ENCODE assay signal across 17 cellular contexts in genomic region chr3:185788292-185788691, GRCh38. TPM values are rescaled to one million over a fixed set of nuclear protein-coding genes. Genes with fewer than 3 reads are reported as not detected.
DNase-seq lines count a peak whose midpoint lies in the region; ATAC-seq and TF ChIP-seq lines count a peak whose summit lies in the region.
"Had no signal": no experiment of that assay in that cellular context is flagged by ENCODE, and none has a peak within 500 bp of the region (broad histone marks: within the 10 kb centered on the region; RNA-seq: fewer than 3 reads in every experiment).

No MANE protein-coding gene starts in this region.

- TF ChIP-seq POLR2A in thyroid gland (IDR thresholded peaks at IDR 0.05) (no peak), heart left ventricle (IDR thresholded peaks at IDR 0.05) (no peak)

- TF ChIP-seq CTCF in RWPE2 (IDR thresholded peaks at IDR 0.05; ENCODE audit: poor library complexity, severe bottlenecking) (no peak), thyroid gland (IDR thresholded peaks at IDR 0.05) (no peak), heart left ventricle (IDR thresholded peaks at IDR 0.05) (no peak)

- H3K27me3 ChIP-seq in RWPE2 (ENCODE audit: insufficient read depth, poor library complexity, severe bottlenecking) (no peaks in the 10 kb centered on the region), iPS-20b (ENCODE audit: insufficient read depth, low read length) (no peaks in the 10 kb centered on the region), thyroid gland (no peaks in the 10 kb centered on the region), heart left ventricle (no peaks in the 10 kb centered on the region)

- peak overlapping the region; percentile 36; the same call in 1 of the 2 replicates for H3K9ac ChIP-seq in iPS-20b (ENCODE audit: low read depth, low read length)
- H3K9ac ChIP-seq: GM23248 had no signal

- POLR2A ChIA-PET in HEK293T (lab: Yijun Ruan, JAX): no interaction called here

- H3K4me1 ChIP-seq in RWPE2 (ENCODE audit: insufficient read depth, poor library complexity, severe bottlenecking) (peaks cover 37% of the 10 kb centered on the region), iPS-20b (ENCODE audit: insufficient read depth, low read length) (peaks cover 67% of the 10 kb centered on the region), thyroid gland (no peaks in the 10 kb centered on the region), heart left ventricle (peaks cover 0 to 1% (median 0%) of the 10 kb centered on the region in 12 donors)
- H3K4me1 ChIP-seq: A549, BE2C had no signal

- CTCF ChIA-PET in HEK293T (lab: Yijun Ruan, JAX): no interaction called here

- no peaks in the 10 kb centered on the region for H3K9me3 ChIP-seq in RWPE2 (ENCODE audit: severe bottlenecking)
- no peaks in the 10 kb centered on the region for H3K9me3 ChIP-seq in iPS-20b (ENCODE audit: insufficient read depth, low read depth, low read length)
- H3K9me3 ChIP-seq in thyroid gland: no peaks in the 10 kb centered on the region
- no peaks in the 10 kb centered on the region for H3K9me3 ChIP-seq in heart left ventricle
- H3K9me3 ChIP-seq: A549, BE2C had no signal

- H3K4me3 ChIP-seq in RWPE2 (ENCODE audit: severe bottlenecking) (no peak overlapping the region), iPS-20b (ENCODE audit: low read length) (no peak overlapping the region), thyroid gland (replicated peaks in 1 of 3) (no peak overlapping the region), heart left ventricle (no peak overlapping the region)
- H3K4me3 ChIP-seq: A549, GM23248 had no signal

- no peak for ATAC-seq in RWPE2 (ENCODE audit: low read depth)
- no peak for ATAC-seq in heart left ventricle
- no peak for ATAC-seq in GM21423 (IDR thresholded peaks at IDR 0.05; ENCODE audit: unreplicated experiment)
- ATAC-seq: A549 had no signal

- 85 to 98% methylated on average over 2 of the region's 2 CpGs for WGBS in thyroid gland, 2 donors
- 91 to 98% (median 96%) methylated on average over 2 of the region's 2 CpGs for WGBS in heart left ventricle, 4 donors

- DNase-seq in HEK293T (ENCODE audit: extremely low spot score): no peak
- DNase-seq in RWPE2 (ENCODE audit: low spot score): no peak
- DNase-seq in thyroid gland: peak; percentile 17 to 28
- no peak for DNase-seq in NCI-H748 (lab: John Stamatoyannopoulos, UW; ENCODE audit: unreplicated experiment)
- no peak for DNase-seq in heart left ventricle
- DNase-seq: BE2C; CD4-positive, alpha-beta memory T cell; DMS79; EL; GM23248; H7; HFFc6; KBM-7 had no signal

- intact Hi-C loops in thyroid gland (cut with DNase I) (no loop called here), heart left ventricle (cut with DNase I) (no loop called here)

- peaks cover 14% of the 10 kb centered on the region for H3K36me3 ChIP-seq in RWPE2 (ENCODE audit: low read depth)
- peaks cover 10% of the 10 kb centered on the region; the same call in 1 of the 2 replicates for H3K36me3 ChIP-seq in iPS-20b (ENCODE audit: insufficient read depth, low read depth, low read length)
- no peaks in the 10 kb centered on the region for H3K36me3 ChIP-seq in thyroid gland
- H3K36me3 ChIP-seq in heart left ventricle: no peaks in the 10 kb centered on the region
- H3K36me3 ChIP-seq: BE2C had no signal

- H3K27ac ChIP-seq in RWPE2 (ENCODE audit: poor library complexity, severe bottlenecking): peak overlapping the region; percentile 55
- no peak overlapping the region for H3K27ac ChIP-seq in iPS-20b (ENCODE audit: low read length)
- no peak overlapping the region for H3K27ac ChIP-seq in thyroid gland
- no peak overlapping the region for H3K27ac ChIP-seq in heart left ventricle
- H3K27ac ChIP-seq: A549, C4-2B, GM23248 had no signal

TF ChIP-seq in HEK293T, 16 proteins besides CTCF, POLR2A, EP300 and RAD21:
- TF ChIP-seq ZNF384 (IDR thresholded peaks at IDR 0.05): 0 out of 2 replicates have a peak, but pooled peaks have one; percentile 18
- no peak for TF ChIP-seq L3MBTL2 (conservative IDR thresholded peaks at IDR 0.05)
TF ChIP-seq in HEK293T: peak in this region for 1.

RNA-seq across cellular contexts. Expression of gene IGF2BP2, which starts 36.5 kb away (rescaled TPM):
- total RNA-seq in thyroid gland (10 to 100 TPM; 12.4 to 45.7 (median 15.9) TPM), heart left ventricle (10 to 100 TPM; 11.2 to 21.8 (median 16.8) TPM)
- 10 to 100 TPM in 1 of 2 donors, 1 to 10 TPM in 1; 5.9 to 18.5 TPM for polyA plus RNA-seq in heart left ventricle
- total RNA-seq: CD4-positive, alpha-beta memory T cell had no signal
- polyA plus RNA-seq: CD4-positive, alpha-beta memory T cell had no signal

Comparison
In these comparisons a context has a peak if more than half of its experiments do, and no peak if none do; other contexts are left out.
1. DNase-seq: peak in thyroid gland (2 of 2); none in HEK293T (single experiment), RWPE2 (single experiment), NCI-H748 (single experiment) and heart left ventricle (0 of 5).